2 cellular contexts compared by ENCODE assay signal in genomic region chr11:90218606-90219005, GRCh38.
TF ChIP-seq lines count a peak whose summit lies in the region.

No MANE protein-coding gene starts in this region.

TF ChIP-seq in IMR-90, 13 proteins besides CTCF, POLR2A, EP300 and RAD21:
- TF ChIP-seq ELK1 (IDR thresholded peaks at IDR 0.05; ENCODE audit: borderline replicate concordance, low read depth, low read length) (no peak), RFX5 (IDR thresholded peaks at IDR 0.05; ENCODE audit: low read depth, low read length) (no peak), SMC3 (IDR thresholded peaks at IDR 0.05; ENCODE audit: low read depth, low read length) (no peak), MXI1 (IDR thresholded peaks at IDR 0.05; ENCODE audit: borderline replicate concordance, low read depth, low read length) (no peak), MAZ (IDR thresholded peaks at IDR 0.05; ENCODE audit: borderline replicate concordance, low read depth, low read length) (no peak), FOS (IDR thresholded peaks at IDR 0.05; ENCODE audit: low read depth, low read length) (no peak), CEBPB (IDR thresholded peaks at IDR 0.05; ENCODE audit: low read depth, low read length) (no peak), BHLHE40 (IDR thresholded peaks at IDR 0.05; ENCODE audit: low read depth, low read length) (no peak), CHD1 (IDR thresholded peaks at IDR 0.05; ENCODE audit: low read depth, low read length) (no peak), MAFK (IDR thresholded peaks at IDR 0.05; ENCODE audit: low read depth, low read length) (no peak), NFE2L2 (IDR thresholded peaks at IDR 0.05; ENCODE audit: low read depth, low read length) (no peak), RCOR1 (IDR thresholded peaks at IDR 0.05; ENCODE audit: insufficient replicate concordance, low read length) (no peak)
- TF ChIP-seq, protein P1, sequence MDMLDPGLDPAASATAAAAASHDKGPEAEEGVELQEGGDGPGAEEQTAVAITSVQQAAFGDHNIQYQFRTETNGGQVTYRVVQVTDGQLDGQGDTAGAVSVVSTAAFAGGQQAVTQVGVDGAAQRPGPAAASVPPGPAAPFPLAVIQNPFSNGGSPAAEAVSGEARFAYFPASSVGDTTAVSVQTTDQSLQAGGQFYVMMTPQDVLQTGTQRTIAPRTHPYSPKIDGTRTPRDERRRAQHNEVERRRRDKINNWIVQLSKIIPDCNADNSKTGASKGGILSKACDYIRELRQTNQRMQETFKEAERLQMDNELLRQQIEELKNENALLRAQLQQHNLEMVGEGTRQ (IDR thresholded peaks at IDR 0.05; ENCODE audit: low read depth, low read length), result no peak

TF ChIP-seq in SK-N-SH, 30 proteins besides CTCF, POLR2A, EP300 and RAD21:
- TF ChIP-seq RXRA (IDR thresholded peaks at IDR 0.05; ENCODE audit: borderline replicate concordance, low read depth) (no peak), FOXM1 (IDR thresholded peaks at IDR 0.05; ENCODE audit: low read depth) (no peak)
- TF ChIP-seq, protein P1 (IDR thresholded peaks at IDR 0.05; ENCODE audit: borderline replicate concordance, low read depth, low read length), result no peak
